8 cellular contexts compared by ENCODE assay signal in genomic region chr11:57762235-57762866, GRCh38. TPM values are rescaled to one million over a fixed set of nuclear protein-coding genes. Genes with fewer than 3 reads are reported as not detected.
DNase-seq lines count a peak whose midpoint lies in the region; ATAC-seq and TF ChIP-seq lines count a peak whose summit lies in the region.

No MANE protein-coding gene starts in this region.

- H3K36me3 ChIP-seq in Loucy (ENCODE audit: insufficient read depth, low read length) (no peaks in the 10 kb centered on the region), muscle layer of duodenum (ENCODE audit: control insufficient read depth in 1 of 2, insufficient read depth in 2 of 2, low read length in 2 of 2) (peaks cover 0 to 3% of the 10 kb centered on the region in 2 donors)

- H3K27me3 ChIP-seq in Loucy (ENCODE audit: insufficient read depth, low read length, poor library complexity, severe bottlenecking) (no peaks in the 10 kb centered on the region), muscle layer of duodenum (ENCODE audit: low read depth, low read length) (no peaks in the 10 kb centered on the region)

- peak overlapping the region; percentile 53 for H3K9ac ChIP-seq in Loucy (ENCODE audit: low read depth, low read length, poor library complexity, severe bottlenecking)

- H3K9me2 ChIP-seq in Loucy (replicated peaks; ENCODE audit: low read depth, low read length) = no peaks in the 10 kb centered on the region

- no peak overlapping the region; the same call in 1 of the 2 replicates for H2AFZ ChIP-seq in Loucy (ENCODE audit: low read length)

- H3F3A ChIP-seq in Loucy (ENCODE audit: low read depth) = no peaks in the 10 kb centered on the region

- DNase-seq in ACHN (peak; percentile 17), dermis blood vessel endothelial cell (peak; percentile 34), GDM1 (lab: John Stamatoyannopoulos, UW) (no peak)

- TF ChIP-seq CTCF in Loucy (conservative IDR thresholded peaks at IDR 0.05; ENCODE audit: low read length) = no peak

- H3K4me3 ChIP-seq in Loucy (ENCODE audit: low read length, poor library complexity, severe bottlenecking) = peak overlapping the region; percentile 58
- peak overlapping the region; percentile 81 to 88 for H3K4me3 ChIP-seq in muscle layer of duodenum (ENCODE audit: low read depth in 1 of 2, low read length in 2 of 2)

- H3K4me1 ChIP-seq in Loucy (ENCODE audit: insufficient read depth, low read length, poor library complexity, severe bottlenecking) = peaks cover 9% of the 10 kb centered on the region
- H3K4me1 ChIP-seq in muscle layer of duodenum (ENCODE audit: control insufficient read depth in 1 of 2, insufficient read depth in 2 of 2, low read length in 2 of 2) = peaks cover 15 to 29% of the 10 kb centered on the region in 2 donors

- peak overlapping the region; percentile 59 for H3K4me2 ChIP-seq in Loucy (ENCODE audit: low read depth, low read length, poor library complexity, severe bottlenecking)

- peak overlapping the region; percentile 99 for H3K27ac ChIP-seq in muscle layer of duodenum (ENCODE audit: low read length)

- H3K9me3 ChIP-seq in Loucy (ENCODE audit: insufficient read depth, low read depth, low read length) (no peaks in the 10 kb centered on the region), muscle layer of duodenum (ENCODE audit: control insufficient read depth in 1 of 2, low read length in 2 of 2) (no peaks in the 10 kb centered on the region)

- ATAC-seq in GM21447 (IDR thresholded peaks at IDR 0.05; ENCODE audit: unreplicated experiment) = no peak
- no peak for ATAC-seq in HG03354 (IDR thresholded peaks at IDR 0.05; ENCODE audit: poor library complexity, severe bottlenecking, unreplicated experiment)
- no peak for ATAC-seq in GM19035 (IDR thresholded peaks at IDR 0.05; ENCODE audit: unreplicated experiment)

- no peaks in the 10 kb centered on the region; the same call in none of the 2 replicates for H3K79me2 ChIP-seq in Loucy (ENCODE audit: insufficient read depth, low read length)

- no peaks in the 10 kb centered on the region for H4K20me1 ChIP-seq in Loucy (ENCODE audit: insufficient read depth, low read length, poor library complexity, severe bottlenecking)

- in situ Hi-C loops in ACHN (cut with HindIII; ENCODE audit: low pct_ligation_motif_present, low pct_unique_long_range_greater_than_20kb, low sequenced_read_pairs) = no loop called here

RNA-seq across cellular contexts. Expression of gene CTNND1, which starts 0.7 kb away (rescaled TPM):
- 298 and 352 TPM in 2 replicates for total RNA-seq in dermis blood vessel endothelial cell

RNA-seq across cellular contexts. Expression of gene BTBD18, which starts 10.7 kb away (rescaled TPM):
- total RNA-seq in dermis blood vessel endothelial cell = not detected in 2 replicates

RNA-seq across cellular contexts. Expression of gene SELENOH, which starts 21.1 kb away (rescaled TPM):
- total RNA-seq in dermis blood vessel endothelial cell = 73.2 and 139 TPM in 2 replicates

RNA-seq across cellular contexts. Expression of gene TMX2, which starts 50.0 kb away (rescaled TPM):
- total RNA-seq in dermis blood vessel endothelial cell = 44.8 and 71.9 TPM in 2 replicates

RNA-seq across cellular contexts. Expression of gene MED19, which starts 50.3 kb away (rescaled TPM):
- total RNA-seq in dermis blood vessel endothelial cell = 13.1 and 17.6 TPM in 2 replicates
